Comparison of ENCODE assay signal across 1 cellular context in the genomic region with DNA sequence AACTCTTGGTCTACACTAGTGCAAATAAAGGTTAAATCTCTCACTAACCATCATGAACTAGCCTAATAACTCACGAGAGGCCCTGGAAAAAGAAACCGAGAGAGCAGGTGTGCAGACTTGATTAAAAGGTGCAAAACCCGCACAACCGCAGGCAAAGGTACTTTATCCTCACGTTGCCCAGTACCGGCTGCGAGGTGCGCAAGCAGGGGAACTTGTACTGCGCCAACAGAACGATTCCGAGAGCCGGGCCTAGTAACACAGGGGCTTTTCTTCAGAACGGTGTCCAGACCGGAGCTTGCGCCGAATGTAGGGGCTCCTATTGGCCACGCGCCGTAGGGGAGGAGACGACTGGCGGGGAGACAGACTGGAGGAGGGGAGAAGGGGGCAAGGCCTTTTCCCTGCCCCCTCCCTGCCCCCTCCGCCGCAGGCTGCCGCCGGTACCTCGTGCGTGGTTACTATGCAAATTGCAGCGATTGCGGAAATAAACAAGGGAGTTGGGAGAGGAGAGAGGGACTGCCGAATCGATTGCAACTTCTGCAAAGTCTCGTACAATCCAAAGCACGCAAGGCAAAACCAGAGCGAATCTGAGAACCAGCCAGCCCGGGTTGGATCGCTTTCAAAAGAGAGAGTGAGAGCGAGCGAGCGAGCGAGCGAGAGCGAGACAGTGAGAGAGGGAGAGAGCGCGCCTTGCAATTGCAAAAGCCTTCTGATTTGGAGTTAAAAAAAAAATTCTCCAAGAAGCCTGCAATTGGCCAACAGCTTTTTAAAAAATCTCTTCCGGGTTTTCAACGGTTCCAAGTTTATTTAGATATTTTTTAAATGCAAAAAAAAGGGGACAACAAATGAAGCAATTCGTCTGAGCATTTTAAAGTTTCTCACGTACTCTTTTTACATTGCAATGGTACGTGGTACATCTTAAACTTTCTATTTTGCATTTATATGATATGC.
TF ChIP-seq lines count a peak whose summit lies in the region.

No MANE protein-coding gene starts in this region.

TF ChIP-seq in HEK293, 187 proteins besides CTCF, POLR2A, EP300 and RAD21 (continued from another document and continues in another):
- TF ChIP-seq TCF7L2 (IDR thresholded peaks at IDR 0.05; ENCODE audit: borderline replicate concordance, low read depth, low read length) (peak; percentile 53; the same call in 1 of the 2 replicates), ZNF214 (tag by site-specific recombination; IDR thresholded peaks at IDR 0.05; ENCODE audit: borderline replicate concordance) (no peak), KLF16 (tag by site-specific recombination; IDR thresholded peaks at IDR 0.05) (peak; percentile 62; the same call in 1 of the 2 replicates), WT1 (tag by site-specific recombination; IDR thresholded peaks at IDR 0.05) (peak; percentile 66), OSR2 (tag by site-specific recombination; IDR thresholded peaks at IDR 0.05) (peak; percentile 44), REPIN1 (tag by site-specific recombination; IDR thresholded peaks at IDR 0.05; ENCODE audit: low read depth) (no peak), ZNF157 (tag by site-specific recombination; IDR thresholded peaks at IDR 0.05) (no peak), KLF8 (tag by site-specific recombination; IDR thresholded peaks at IDR 0.05) (no peak), ZBTB1 (tag by site-specific recombination; IDR thresholded peaks at IDR 0.05) (no peak), ZBTB17 (tag by site-specific recombination; IDR thresholded peaks at IDR 0.05) (peak; percentile 99), ZNF514 (tag by site-specific recombination; IDR thresholded peaks at IDR 0.05) (no peak), ZNF785 (tag by site-specific recombination; IDR thresholded peaks at IDR 0.05) (no peak), ZNF324 (tag by site-specific recombination; IDR thresholded peaks at IDR 0.05) (peak; percentile 79; the same call in 1 of the 2 replicates), ZNF843 (tag by site-specific recombination; IDR thresholded peaks at IDR 0.05) (peak; percentile 80), SP3 (tag by site-specific recombination; IDR thresholded peaks at IDR 0.05) (peak; percentile 71), RBAK (tag by site-specific recombination; IDR thresholded peaks at IDR 0.05) (no peak), ZFP69B (tag by site-specific recombination; IDR thresholded peaks at IDR 0.05) (0 out of 2 replicates have a peak, but pooled peaks have one; percentile 10), ZNF24 (tag by site-specific recombination; IDR thresholded peaks at IDR 0.05) (peak; percentile 46), ZNF184 (tag by site-specific recombination; IDR thresholded peaks at IDR 0.05) (0 out of 2 replicates have a peak, but pooled peaks have one; percentile 44), ZNF610 (tag by site-specific recombination; IDR thresholded peaks at IDR 0.05; ENCODE audit: borderline replicate concordance) (peak; percentile 75), HOXA7 (CRISPR knock-in tag; IDR thresholded peaks at IDR 0.05; ENCODE audit: borderline replicate concordance) (no peak), PRDM1 (tag by site-specific recombination; IDR thresholded peaks at IDR 0.05) (peak; percentile 98), ZNF211 (tag by site-specific recombination; IDR thresholded peaks at IDR 0.05; ENCODE audit: low read depth) (no peak), ZNF121 (tag by site-specific recombination; IDR thresholded peaks at IDR 0.05) (peak; percentile 76), YY2 (tag by site-specific recombination; IDR thresholded peaks at IDR 0.05) (no peak), ZNF391 (tag by site-specific recombination; IDR thresholded peaks at IDR 0.05; ENCODE audit: borderline replicate concordance, low read depth) (no peak), ZNF501 (tag by site-specific recombination; IDR thresholded peaks at IDR 0.05) (peak; percentile 70; the same call in 1 of the 2 replicates), ZNF555 (tag by site-specific recombination; conservative IDR thresholded peaks at IDR 0.05) (no peak), KLF7 (tag by site-specific recombination; IDR thresholded peaks at IDR 0.05; ENCODE audit: borderline replicate concordance) (no peak), ZNF768 (tag by site-specific recombination; IDR thresholded peaks at IDR 0.05) (0 out of 2 replicates have a peak, but pooled peaks have one; percentile 16), ZNF529 (tag by site-specific recombination; IDR thresholded peaks at IDR 0.05; ENCODE audit: insufficient replicate concordance) (no peak), ZNF423 (tag by site-specific recombination; IDR thresholded peaks at IDR 0.05) (no peak), BCL11B (tag by site-specific recombination; IDR thresholded peaks at IDR 0.05; ENCODE audit: low read depth) (0 out of 2 replicates have a peak, but pooled peaks have one; percentile 51), ZNF561 (tag by site-specific recombination; IDR thresholded peaks at IDR 0.05; ENCODE audit: borderline replicate concordance) (peak; percentile 56; the same call in 1 of the 2 replicates), ZNF140 (tag by site-specific recombination; IDR thresholded peaks at IDR 0.05) (no peak), ZNF626 (tag by site-specific recombination; IDR thresholded peaks at IDR 0.05) (no peak), ZNF600 (tag by site-specific recombination; IDR thresholded peaks at IDR 0.05) (peak; percentile 93), ZNF747 (tag by site-specific recombination; IDR thresholded peaks at IDR 0.05) (no peak)
- TF ChIP-seq, protein P1, sequence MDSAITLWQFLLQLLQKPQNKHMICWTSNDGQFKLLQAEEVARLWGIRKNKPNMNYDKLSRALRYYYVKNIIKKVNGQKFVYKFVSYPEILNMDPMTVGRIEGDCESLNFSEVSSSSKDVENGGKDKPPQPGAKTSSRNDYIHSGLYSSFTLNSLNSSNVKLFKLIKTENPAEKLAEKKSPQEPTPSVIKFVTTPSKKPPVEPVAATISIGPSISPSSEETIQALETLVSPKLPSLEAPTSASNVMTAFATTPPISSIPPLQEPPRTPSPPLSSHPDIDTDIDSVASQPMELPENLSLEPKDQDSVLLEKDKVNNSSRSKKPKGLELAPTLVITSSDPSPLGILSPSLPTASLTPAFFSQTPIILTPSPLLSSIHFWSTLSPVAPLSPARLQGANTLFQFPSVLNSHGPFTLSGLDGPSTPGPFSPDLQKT (IDR thresholded peaks at IDR 0.05; ENCODE audit: borderline replicate concordance, low read depth, low read length): no peak
- TF ChIP-seq, protein P2, sequence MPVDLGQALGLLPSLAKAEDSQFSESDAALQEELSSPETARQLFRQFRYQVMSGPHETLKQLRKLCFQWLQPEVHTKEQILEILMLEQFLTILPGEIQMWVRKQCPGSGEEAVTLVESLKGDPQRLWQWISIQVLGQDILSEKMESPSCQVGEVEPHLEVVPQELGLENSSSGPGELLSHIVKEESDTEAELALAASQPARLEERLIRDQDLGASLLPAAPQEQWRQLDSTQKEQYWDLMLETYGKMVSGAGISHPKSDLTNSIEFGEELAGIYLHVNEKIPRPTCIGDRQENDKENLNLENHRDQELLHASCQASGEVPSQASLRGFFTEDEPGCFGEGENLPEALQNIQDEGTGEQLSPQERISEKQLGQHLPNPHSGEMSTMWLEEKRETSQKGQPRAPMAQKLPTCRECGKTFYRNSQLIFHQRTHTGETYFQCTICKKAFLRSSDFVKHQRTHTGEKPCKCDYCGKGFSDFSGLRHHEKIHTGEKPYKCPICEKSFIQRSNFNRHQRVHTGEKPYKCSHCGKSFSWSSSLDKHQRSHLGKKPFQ (tag by site-specific recombination; IDR thresholded peaks at IDR 0.05): 0 out of 2 replicates have a peak, but pooled peaks have one; percentile 40
- TF ChIP-seq, protein P3, sequence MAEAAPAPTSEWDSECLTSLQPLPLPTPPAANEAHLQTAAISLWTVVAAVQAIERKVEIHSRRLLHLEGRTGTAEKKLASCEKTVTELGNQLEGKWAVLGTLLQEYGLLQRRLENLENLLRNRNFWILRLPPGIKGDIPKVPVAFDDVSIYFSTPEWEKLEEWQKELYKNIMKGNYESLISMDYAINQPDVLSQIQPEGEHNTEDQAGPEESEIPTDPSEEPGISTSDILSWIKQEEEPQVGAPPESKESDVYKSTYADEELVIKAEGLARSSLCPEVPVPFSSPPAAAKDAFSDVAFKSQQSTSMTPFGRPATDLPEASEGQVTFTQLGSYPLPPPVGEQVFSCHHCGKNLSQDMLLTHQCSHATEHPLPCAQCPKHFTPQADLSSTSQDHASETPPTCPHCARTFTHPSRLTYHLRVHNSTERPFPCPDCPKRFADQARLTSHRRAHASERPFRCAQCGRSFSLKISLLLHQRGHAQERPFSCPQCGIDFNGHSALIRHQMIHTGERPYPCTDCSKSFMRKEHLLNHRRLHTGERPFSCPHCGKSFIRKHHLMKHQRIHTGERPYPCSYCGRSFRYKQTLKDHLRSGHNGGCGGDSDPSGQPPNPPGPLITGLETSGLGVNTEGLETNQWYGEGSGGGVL (tag by site-specific recombination; IDR thresholded peaks at IDR 0.05): peak; percentile 100
- TF ChIP-seq, protein P4, sequence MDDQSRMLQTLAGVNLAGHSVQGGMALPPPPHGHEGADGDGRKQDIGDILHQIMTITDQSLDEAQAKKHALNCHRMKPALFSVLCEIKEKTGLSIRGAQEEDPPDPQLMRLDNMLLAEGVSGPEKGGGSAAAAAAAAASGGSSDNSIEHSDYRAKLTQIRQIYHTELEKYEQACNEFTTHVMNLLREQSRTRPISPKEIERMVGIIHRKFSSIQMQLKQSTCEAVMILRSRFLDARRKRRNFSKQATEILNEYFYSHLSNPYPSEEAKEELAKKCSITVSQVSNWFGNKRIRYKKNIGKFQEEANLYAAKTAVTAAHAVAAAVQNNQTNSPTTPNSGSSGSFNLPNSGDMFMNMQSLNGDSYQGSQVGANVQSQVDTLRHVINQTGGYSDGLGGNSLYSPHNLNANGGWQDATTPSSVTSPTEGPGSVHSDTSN (CRISPR knock-in tag; IDR thresholded peaks at IDR 0.05): no peak
- TF ChIP-seq, protein P5, sequence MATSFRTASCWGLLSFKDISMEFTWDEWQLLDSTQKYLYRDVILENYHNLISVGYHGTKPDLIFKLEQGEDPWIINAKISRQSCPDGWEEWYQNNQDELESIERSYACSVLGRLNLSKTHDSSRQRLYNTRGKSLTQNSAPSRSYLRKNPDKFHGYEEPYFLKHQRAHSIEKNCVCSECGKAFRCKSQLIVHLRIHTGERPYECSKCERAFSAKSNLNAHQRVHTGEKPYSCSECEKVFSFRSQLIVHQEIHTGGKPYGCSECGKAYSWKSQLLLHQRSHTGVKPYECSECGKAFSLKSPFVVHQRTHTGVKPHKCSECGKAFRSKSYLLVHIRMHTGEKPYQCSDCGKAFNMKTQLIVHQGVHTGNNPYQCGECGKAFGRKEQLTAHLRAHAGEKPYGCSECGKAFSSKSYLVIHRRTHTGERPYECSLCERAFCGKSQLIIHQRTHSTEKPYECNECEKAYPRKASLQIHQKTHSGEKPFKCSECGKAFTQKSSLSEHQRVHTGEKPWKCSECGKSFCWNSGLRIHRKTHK (tag by site-specific recombination; IDR thresholded peaks at IDR 0.05): no peak
- TF ChIP-seq, protein P6, sequence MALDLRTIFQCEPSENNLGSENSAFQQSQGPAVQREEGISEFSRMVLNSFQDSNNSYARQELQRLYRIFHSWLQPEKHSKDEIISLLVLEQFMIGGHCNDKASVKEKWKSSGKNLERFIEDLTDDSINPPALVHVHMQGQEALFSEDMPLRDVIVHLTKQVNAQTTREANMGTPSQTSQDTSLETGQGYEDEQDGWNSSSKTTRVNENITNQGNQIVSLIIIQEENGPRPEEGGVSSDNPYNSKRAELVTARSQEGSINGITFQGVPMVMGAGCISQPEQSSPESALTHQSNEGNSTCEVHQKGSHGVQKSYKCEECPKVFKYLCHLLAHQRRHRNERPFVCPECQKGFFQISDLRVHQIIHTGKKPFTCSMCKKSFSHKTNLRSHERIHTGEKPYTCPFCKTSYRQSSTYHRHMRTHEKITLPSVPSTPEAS (tag by site-specific recombination; IDR thresholded peaks at IDR 0.05): no peak
- TF ChIP-seq, protein P7, sequence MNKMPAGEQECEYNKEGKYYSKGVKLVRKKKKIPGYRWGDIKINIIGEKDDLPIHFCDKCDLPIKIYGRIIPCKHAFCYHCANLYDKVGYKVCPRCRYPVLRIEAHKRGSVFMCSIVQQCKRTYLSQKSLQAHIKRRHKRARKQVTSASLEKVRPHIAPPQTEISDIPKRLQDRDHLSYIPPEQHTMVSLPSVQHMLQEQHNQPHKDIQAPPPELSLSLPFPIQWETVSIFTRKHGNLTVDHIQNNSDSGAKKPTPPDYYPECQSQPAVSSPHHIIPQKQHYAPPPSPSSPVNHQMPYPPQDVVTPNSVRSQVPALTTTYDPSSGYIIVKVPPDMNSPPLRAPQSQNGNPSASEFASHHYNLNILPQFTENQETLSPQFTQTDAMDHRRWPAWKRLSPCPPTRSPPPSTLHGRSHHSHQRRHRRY (tag by site-specific recombination; IDR thresholded peaks at IDR 0.05): no peak
- TF ChIP-seq, protein P8, sequence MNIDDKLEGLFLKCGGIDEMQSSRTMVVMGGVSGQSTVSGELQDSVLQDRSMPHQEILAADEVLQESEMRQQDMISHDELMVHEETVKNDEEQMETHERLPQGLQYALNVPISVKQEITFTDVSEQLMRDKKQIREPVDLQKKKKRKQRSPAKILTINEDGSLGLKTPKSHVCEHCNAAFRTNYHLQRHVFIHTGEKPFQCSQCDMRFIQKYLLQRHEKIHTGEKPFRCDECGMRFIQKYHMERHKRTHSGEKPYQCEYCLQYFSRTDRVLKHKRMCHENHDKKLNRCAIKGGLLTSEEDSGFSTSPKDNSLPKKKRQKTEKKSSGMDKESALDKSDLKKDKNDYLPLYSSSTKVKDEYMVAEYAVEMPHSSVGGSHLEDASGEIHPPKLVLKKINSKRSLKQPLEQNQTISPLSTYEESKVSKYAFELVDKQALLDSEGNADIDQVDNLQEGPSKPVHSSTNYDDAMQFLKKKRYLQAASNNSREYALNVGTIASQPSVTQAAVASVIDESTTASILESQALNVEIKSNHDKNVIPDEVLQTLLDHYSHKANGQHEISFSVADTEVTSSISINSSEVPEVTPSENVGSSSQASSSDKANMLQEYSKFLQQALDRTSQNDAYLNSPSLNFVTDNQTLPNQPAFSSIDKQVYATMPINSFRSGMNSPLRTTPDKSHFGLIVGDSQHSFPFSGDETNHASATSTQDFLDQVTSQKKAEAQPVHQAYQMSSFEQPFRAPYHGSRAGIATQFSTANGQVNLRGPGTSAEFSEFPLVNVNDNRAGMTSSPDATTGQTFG (tag by site-specific recombination; IDR thresholded peaks at IDR 0.05; ENCODE audit: borderline replicate concordance): no peak
- TF ChIP-seq, protein P9, sequence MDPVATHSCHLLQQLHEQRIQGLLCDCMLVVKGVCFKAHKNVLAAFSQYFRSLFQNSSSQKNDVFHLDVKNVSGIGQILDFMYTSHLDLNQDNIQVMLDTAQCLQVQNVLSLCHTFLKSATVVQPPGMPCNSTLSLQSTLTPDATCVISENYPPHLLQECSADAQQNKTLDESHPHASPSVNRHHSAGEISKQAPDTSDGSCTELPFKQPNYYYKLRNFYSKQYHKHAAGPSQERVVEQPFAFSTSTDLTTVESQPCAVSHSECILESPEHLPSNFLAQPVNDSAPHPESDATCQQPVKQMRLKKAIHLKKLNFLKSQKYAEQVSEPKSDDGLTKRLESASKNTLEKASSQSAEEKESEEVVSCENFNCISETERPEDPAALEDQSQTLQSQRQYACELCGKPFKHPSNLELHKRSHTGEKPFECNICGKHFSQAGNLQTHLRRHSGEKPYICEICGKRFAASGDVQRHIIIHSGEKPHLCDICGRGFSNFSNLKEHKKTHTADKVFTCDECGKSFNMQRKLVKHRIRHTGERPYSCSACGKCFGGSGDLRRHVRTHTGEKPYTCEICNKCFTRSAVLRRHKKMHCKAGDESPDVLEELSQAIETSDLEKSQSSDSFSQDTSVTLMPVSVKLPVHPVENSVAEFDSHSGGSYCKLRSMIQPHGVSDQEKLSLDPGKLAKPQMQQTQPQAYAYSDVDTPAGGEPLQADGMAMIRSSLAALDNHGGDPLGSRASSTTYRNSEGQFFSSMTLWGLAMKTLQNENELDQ (tag by site-specific recombination; IDR thresholded peaks at IDR 0.05; ENCODE audit: low read depth): no peak
